ENCODE assay signal across 8 cellular contexts in genomic region chr2:102753563-102754159, GRCh38. TPM values are rescaled to one million over a fixed set of nuclear protein-coding genes. Genes with fewer than 3 reads are reported as not detected.
DNase-seq lines count a peak whose midpoint lies in the region; ATAC-seq and TF ChIP-seq lines count a peak whose summit lies in the region.

No MANE protein-coding gene starts in this region.

- no peak overlapping the region for H3K4me3 Mint-ChIP-seq in neural progenitor cell

- H3K36me3 ChIP-seq in SU-DHL-6 (ENCODE audit: low read length) (no peaks in the 10 kb centered on the region), esophagus squamous epithelium (no peaks in the 10 kb centered on the region), neural progenitor cell (no peaks in the 10 kb centered on the region)

- H3K9me3 ChIP-seq in SU-DHL-6 (ENCODE audit: insufficient read depth, low read length): no peaks in the 10 kb centered on the region
- H3K9me3 ChIP-seq in esophagus squamous epithelium: no peaks in the 10 kb centered on the region
- H3K9me3 ChIP-seq in neural progenitor cell (ENCODE audit: low read depth): no peaks in the 10 kb centered on the region

- intact Hi-C loops in esophagus squamous epithelium (cut with DNase I): loop anchor here (10.0 kb wide), 1 partner anchor 61 kb away; no protein-coding TSS in a partner anchor

- H3K27me3 Mint-ChIP-seq in neural progenitor cell (ENCODE audit: insufficient read depth, low read depth): no peaks in the 10 kb centered on the region

- H2AFZ ChIP-seq in SU-DHL-6 (ENCODE audit: low read depth, low read length, severe bottlenecking): no peak overlapping the region
- no peak overlapping the region for H2AFZ ChIP-seq in neural progenitor cell (replicated peaks)

- WGBS in esophagus squamous epithelium, 2 donors: 72 to 74% methylated on average over 7 of the region's 7 CpGs

- no peak overlapping the region for H3K4me2 ChIP-seq in SU-DHL-6 (ENCODE audit: low read depth, low read length, poor library complexity, severe bottlenecking)
- no peak overlapping the region for H3K4me2 ChIP-seq in neural progenitor cell

- H3K9me3 Mint-ChIP-seq in neural progenitor cell: no peaks in the 10 kb centered on the region

- H4K20me1 ChIP-seq in SU-DHL-6 (ENCODE audit: low read depth, low read length) (no peaks in the 10 kb centered on the region), neural progenitor cell (ENCODE audit: low read depth) (no peaks in the 10 kb centered on the region)

- no peaks in the 10 kb centered on the region for H3K9me2 ChIP-seq in SU-DHL-6 (replicated peaks; ENCODE audit: insufficient read depth, low read length)

- H3K9ac ChIP-seq in SU-DHL-6 (ENCODE audit: low read length) (no peak overlapping the region), neural progenitor cell (no peak overlapping the region)

- no peak overlapping the region for H3K27ac Mint-ChIP-seq in neural progenitor cell

- H3K27me3 ChIP-seq in SU-DHL-6 (ENCODE audit: low read length) (no peaks in the 10 kb centered on the region), esophagus squamous epithelium (no peaks in the 10 kb centered on the region), neural progenitor cell (no peaks in the 10 kb centered on the region)

- DNase-seq in COLO829 (ENCODE audit: low spot score) (peak; percentile 54), NAMALWA (ENCODE audit: low spot score) (peak; percentile 64), esophagus squamous epithelium (lab: John Stamatoyannopoulos, UW) (no peak), neural progenitor cell (ENCODE audit: low spot score) (peak; percentile 62)
- DNase-seq in activated CD4-positive, CD25-positive, alpha-beta regulatory T cell treated with anti-CD3 and anti-CD28 coated beads, Interleukin-2, amount 50 U/mL, for 72 hours: no peak

- no peak overlapping the region for H3K27ac ChIP-seq in SU-DHL-6 (ENCODE audit: low read depth, low read length)
- H3K27ac ChIP-seq in esophagus squamous epithelium: no peak overlapping the region
- no peak overlapping the region for H3K27ac ChIP-seq in neural progenitor cell

- TF ChIP-seq POLR2A in esophagus squamous epithelium (IDR thresholded peaks at IDR 0.05): no peak

- H3K4me1 ChIP-seq in esophagus squamous epithelium (no peaks in the 10 kb centered on the region), neural progenitor cell (no peaks in the 10 kb centered on the region)

- no peaks in the 10 kb centered on the region for H3K4me1 Mint-ChIP-seq in neural progenitor cell

- TF ChIP-seq CTCF in SU-DHL-6 (IDR thresholded peaks at IDR 0.05; ENCODE audit: insufficient read depth, low read length, poor library complexity, severe bottlenecking): peak; percentile 82
- TF ChIP-seq CTCF in esophagus squamous epithelium (IDR thresholded peaks at IDR 0.05): peak; percentile 52 to 80 (median 70)
- TF ChIP-seq CTCF in neural progenitor cell (IDR thresholded peaks at IDR 0.05): peak; percentile 91

- H3F3A ChIP-seq in SU-DHL-6 (ENCODE audit: insufficient read depth): no peaks in the 10 kb centered on the region
- H3F3A ChIP-seq in neural progenitor cell (ENCODE audit: low read depth): no peaks in the 10 kb centered on the region

- peaks cover 3% of the 10 kb centered on the region for H3K36me3 Mint-ChIP-seq in neural progenitor cell

- ATAC-seq in GM18508 (IDR thresholded peaks at IDR 0.05; ENCODE audit: insufficient read depth, unreplicated experiment): peak; percentile 47
- ATAC-seq in HG03097 (IDR thresholded peaks at IDR 0.05; ENCODE audit: low FRiP score, unreplicated experiment): no peak

- H3K79me2 ChIP-seq in SU-DHL-6 (ENCODE audit: insufficient read depth, low read length) (peaks cover 14% of the 10 kb centered on the region), neural progenitor cell (ENCODE audit: low read depth) (no peaks in the 10 kb centered on the region)

- H3K4me3 ChIP-seq in SU-DHL-6 (ENCODE audit: insufficient read depth, low read length, poor library complexity, severe bottlenecking) (no peak overlapping the region), esophagus squamous epithelium (no peak overlapping the region), neural progenitor cell (no peak overlapping the region)

RNA-seq across cellular contexts. Expression of gene TMEM182, which starts 8.2 kb away (rescaled TPM):
- total RNA-seq in esophagus squamous epithelium (1 to 10 TPM in 3 of 4 donors, under 1 TPM in 1; 0.45 to 3.0 (median 1.6) TPM), neural progenitor cell (ENCODE audit: low replicate concordance) (4.2 and 4.6 TPM in 2 replicates)

Comparison
In these comparisons a context has a peak if more than half of its experiments do, and no peak if none do; other contexts are left out.
1. DNase-seq: peak in COLO829 (single experiment), NAMALWA (single experiment) and neural progenitor cell (single experiment); none in esophagus squamous epithelium (single experiment) and activated CD4-positive, CD25-positive, alpha-beta regulatory T cell treated with anti-CD3 and anti-CD28 coated beads, Interleukin-2, amount 50 U/mL, for 72 hours (single experiment).
2. Peak in every context shown above with its lines, with median percentiles within 50 percentile points of each other: CTCF ChIP-seq.